Comparison of ENCODE assay signal across 8 cellular contexts in the genomic region with DNA sequence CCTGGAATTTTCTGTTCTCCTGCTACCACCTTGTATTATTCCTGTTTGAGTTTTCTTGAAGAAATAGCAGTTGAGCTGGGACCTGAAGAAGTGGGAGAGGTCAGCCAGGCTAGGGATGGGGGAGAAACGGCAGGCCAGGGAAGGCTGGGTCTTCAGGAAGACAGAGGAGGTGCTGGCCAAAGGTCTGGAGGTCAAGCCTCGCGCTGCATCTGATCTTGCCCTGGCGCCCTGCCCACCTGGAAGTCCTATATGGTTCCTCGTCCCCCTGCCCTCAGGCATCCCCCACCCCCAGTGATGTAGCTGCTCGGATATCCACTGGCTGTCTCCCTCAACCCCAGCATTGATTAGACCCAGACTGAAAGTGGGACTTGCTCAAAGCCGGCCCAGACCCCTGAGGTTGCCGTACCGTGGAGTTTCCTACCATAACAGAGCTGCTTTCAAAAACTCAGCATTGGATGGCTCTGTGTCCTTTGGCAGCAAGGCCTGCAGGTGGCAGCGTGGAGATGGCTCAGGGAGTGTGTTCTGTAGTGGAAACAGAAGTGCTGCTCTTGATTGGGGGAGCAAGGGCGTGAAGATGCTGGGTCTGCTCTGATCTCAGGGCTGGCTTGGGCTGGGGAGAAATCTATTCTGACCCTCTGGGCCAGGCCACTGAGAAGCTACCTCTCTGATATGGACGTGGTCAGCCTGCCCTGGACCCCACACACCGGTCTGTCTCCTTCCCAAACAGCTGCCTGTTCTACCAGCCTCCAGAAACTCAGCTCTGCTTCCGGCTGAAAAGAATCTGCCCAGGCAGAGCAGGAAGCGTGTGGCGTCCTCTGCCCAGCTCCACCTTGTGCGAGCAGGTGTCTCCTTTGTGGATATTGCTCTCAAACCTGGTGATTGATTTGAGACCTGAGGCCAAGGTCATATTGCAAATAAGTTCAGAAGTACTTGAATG.
DNase-seq lines count a peak whose midpoint lies in the region; ATAC-seq and TF ChIP-seq lines count a peak whose summit lies in the region.

No MANE protein-coding gene starts in this region.

- ATAC-seq in HG02885 (IDR thresholded peaks at IDR 0.05; ENCODE audit: poor library complexity, unreplicated experiment) = peak; percentile 50
- peak; percentile 68 for ATAC-seq in stimulated activated naive CD8-positive, alpha-beta T cell treated with anti-CD3 and anti-CD28 coated beads, Interleukin-15, amount 100 ng/mL, for 72 hours
- ATAC-seq in GM18517 (IDR thresholded peaks at IDR 0.05; ENCODE audit: unreplicated experiment) = no peak

- H3K27me3 Mint-ChIP-seq in stimulated activated naive CD8-positive, alpha-beta T cell treated with anti-CD3 and anti-CD28 coated beads, Interleukin-15, amount 100 ng/mL, for 72 hours = no peaks in the 10 kb centered on the region

- TF ChIP-seq CTCF in GM10248 (IDR thresholded peaks at IDR 0.05; ENCODE audit: control extremely low read depth, extremely low read depth, low read depth, missing control alignments) = peak; percentile 78

- H3K27ac Mint-ChIP-seq in stimulated activated naive CD8-positive, alpha-beta T cell treated with anti-CD3 and anti-CD28 coated beads, Interleukin-15, amount 100 ng/mL, for 72 hours = peak overlapping the region in 1 of 2 donors; percentile 95

- H3K9me3 Mint-ChIP-seq in stimulated activated naive CD8-positive, alpha-beta T cell treated with anti-CD3 and anti-CD28 coated beads, Interleukin-15, amount 100 ng/mL, for 72 hours = no peaks in the 10 kb centered on the region

- DNase-seq in GM10248 (ENCODE audit: extremely low spot score) (peak; percentile 82), NCI-H2196 treated with DMSO at 0.1 percent for 48 hours (lab: John Stamatoyannopoulos, UW; ENCODE audit: unreplicated experiment) (peak; percentile 87), medulla oblongata (ENCODE audit: extremely low spot score) (peak; percentile 82)
- peak; percentile 14 for DNase-seq in activated CD4-positive, alpha-beta T cell treated with anti-CD3 and anti-CD28 coated beads for 1 hour
- peak; percentile 9 for DNase-seq in effector CD4-positive, alpha-beta T cell
- DNase-seq in stimulated activated naive CD8-positive, alpha-beta T cell treated with anti-CD3 and anti-CD28 coated beads, Interleukin-15, amount 100 ng/mL, for 72 hours = peak; percentile 17 to 38

- POLR2A ChIA-PET in GM10248 (lab: Yijun Ruan, JAX) = no interaction called here

- H3K4me3 Mint-ChIP-seq in stimulated activated naive CD8-positive, alpha-beta T cell treated with anti-CD3 and anti-CD28 coated beads, Interleukin-15, amount 100 ng/mL, for 72 hours = no peak overlapping the region

- H3K4me1 Mint-ChIP-seq in stimulated activated naive CD8-positive, alpha-beta T cell treated with anti-CD3 and anti-CD28 coated beads, Interleukin-15, amount 100 ng/mL, for 72 hours = peaks cover 27% of the 10 kb centered on the region

- CTCF ChIA-PET in GM10248 (lab: Yijun Ruan, JAX) = interaction anchor here (0.7 to 2.2 kb wide), 25 partner anchors 10 to 566 kb away, joined by 3 to 14 read pairs (median 3); no protein-coding TSS in a partner anchor

Comparison
In these comparisons a context has a peak if more than half of its experiments do, and no peak if none do; other contexts are left out.
1. DNase-seq: peak in every context shown above with its lines; median percentile 87 in NCI-H2196 treated with DMSO at 0.1 percent for 48 hours; 82 in GM10248; 82 in medulla oblongata; 28 in stimulated activated naive CD8-positive, alpha-beta T cell treated with anti-CD3 and anti-CD28 coated beads, Interleukin-15, amount 100 ng/mL, for 72 hours; 14 in activated CD4-positive, alpha-beta T cell treated with anti-CD3 and anti-CD28 coated beads for 1 hour; 9 in effector CD4-positive, alpha-beta T cell.